ENCODE assay signal across 8 cellular contexts in genomic region chr12:51216652-51217051, GRCh38. TPM values are rescaled to one million over a fixed set of nuclear protein-coding genes. Genes with fewer than 3 reads are reported as not detected.
DNase-seq lines count a peak whose midpoint lies in the region; ATAC-seq, FAIRE-seq and TF ChIP-seq lines count a peak whose summit lies in the region.

No MANE protein-coding gene starts in this region.

- H3K4me2 ChIP-seq in skeletal muscle satellite cell (ENCODE audit: low read length): peak overlapping the region; percentile 96

- 32% methylated on average over 7 of the region's 7 CpGs for WGBS in right cardiac atrium

- H3K4me1 ChIP-seq in right cardiac atrium (ENCODE audit: control insufficient read depth, insufficient read depth, low read length) (peaks cover 3% of the 10 kb centered on the region), skeletal muscle satellite cell (ENCODE audit: control insufficient read depth, insufficient read depth, low read length) (peaks cover 12% of the 10 kb centered on the region)

- H3K27me3 ChIP-seq in right cardiac atrium (ENCODE audit: control insufficient read depth, insufficient read depth): no peaks in the 10 kb centered on the region
- H3K27me3 ChIP-seq in skeletal muscle satellite cell (ENCODE audit: control insufficient read depth, insufficient read depth, low read length): no peaks in the 10 kb centered on the region

- DNase-seq in right cardiac atrium (no peak), RCC 7860 (ENCODE audit: low spot score) (no peak), HTR-8/SVneo (ENCODE audit: insufficient read length, low spot score) (no peak)

- H3K9ac ChIP-seq in skeletal muscle satellite cell (ENCODE audit: low read depth, low read length): peak overlapping the region; percentile 83

- no peaks in the 10 kb centered on the region for H3K36me3 ChIP-seq in skeletal muscle satellite cell (ENCODE audit: insufficient read depth, low read length)

- H3K4me3 ChIP-seq in WI38 (ENCODE audit: low read depth, low read length) (peak overlapping the region; percentile 74), right cardiac atrium (ENCODE audit: low read length) (peak overlapping the region; percentile 100), skeletal muscle satellite cell (ENCODE audit: low read length) (peak overlapping the region; percentile 87)

- no peak overlapping the region for H3K27ac ChIP-seq in right cardiac atrium (ENCODE audit: low read length)

- ATAC-seq in GM18502 (IDR thresholded peaks at IDR 0.05; ENCODE audit: poor library complexity, unreplicated experiment): peak; percentile 5
- no peak for ATAC-seq in right cardiac atrium
- ATAC-seq in HG03439 (IDR thresholded peaks at IDR 0.05; ENCODE audit: unreplicated experiment): no peak
- ATAC-seq in GM18861 (IDR thresholded peaks at IDR 0.05; ENCODE audit: unreplicated experiment): no peak

- intact Hi-C loops in right cardiac atrium (cut with DNase I): no loop called here

- FAIRE-seq in RCC 7860 (lab: Jason Lieb, UNC) (no peak), HTR-8/SVneo (lab: Jason Lieb, UNC) (no peak)

- no peak for TF ChIP-seq CTCF in WI38 (IDR thresholded peaks at IDR 0.05; ENCODE audit: low read depth, low read length)

- H3K9me3 ChIP-seq in right cardiac atrium (ENCODE audit: control insufficient read depth, low read length) (no peaks in the 10 kb centered on the region), skeletal muscle satellite cell (replicated peaks; ENCODE audit: low read length) (no peaks in the 10 kb centered on the region)

RNA-seq across cellular contexts. Expression of gene POU6F1, which starts 1.2 kb away (rescaled TPM):
- total RNA-seq in right cardiac atrium: 10 to 100 TPM in 1 of 4 donors, 1 to 10 TPM in 3; 7.7 to 10.2 (median 8.4) TPM
- 4.6 TPM for polyA plus RNA-seq in right cardiac atrium
- total RNA-seq in skeletal muscle satellite cell (2012; rRNA removed): 0.44 and 0.51 TPM in 2 replicates

RNA-seq across cellular contexts. Expression of gene DAZAP2, which starts 22.0 kb away (rescaled TPM):
- 100 to 1,000 TPM; 150 to 176 (median 168) TPM for total RNA-seq in right cardiac atrium
- polyA plus RNA-seq in right cardiac atrium: 135 TPM
- total RNA-seq in skeletal muscle satellite cell (2012; rRNA removed): 90.5 and 132 TPM in 2 replicates

RNA-seq across cellular contexts. Expression of gene TFCP2, which starts 43.7 kb away (rescaled TPM):
- 10 to 100 TPM; 17.4 to 25.1 (median 20.3) TPM for total RNA-seq in right cardiac atrium
- polyA plus RNA-seq in right cardiac atrium: 11.8 TPM
- total RNA-seq in skeletal muscle satellite cell (2012; rRNA removed): 6.8 TPM in 2 replicates

RNA-seq across cellular contexts. Expression of gene SMAGP, which starts 53.6 kb away (rescaled TPM):
- total RNA-seq in right cardiac atrium: 1 to 10 TPM; 1.4 to 6.2 (median 3.1) TPM
- 3.6 TPM for polyA plus RNA-seq in right cardiac atrium
- total RNA-seq in skeletal muscle satellite cell (2012; rRNA removed): 17.7 and 23.6 TPM in 2 replicates
